In genomic region chr7:12926236-12926635, GRCh38 we compare ENCODE assay signal across 23 cellular contexts.
DNase-seq lines count a peak whose midpoint lies in the region; ATAC-seq, FAIRE-seq and TF ChIP-seq lines count a peak whose summit lies in the region.
"Had no signal": no experiment of that assay in that cellular context is flagged by ENCODE, and none has a peak within 500 bp of the region (broad histone marks: within the 10 kb centered on the region; RNA-seq: fewer than 3 reads in every experiment).

No MANE protein-coding gene starts in this region.

- no peak overlapping the region for H2BK5ac ChIP-seq in IMR-90 (ENCODE audit: low read depth, low read length, poor library complexity, severe bottlenecking)
- no peak overlapping the region for H2BK5ac ChIP-seq in H1 (ENCODE audit: low read depth, low read length)

- H3K9ac ChIP-seq in IMR-90 (ENCODE audit: low read depth, low read length) = no peak overlapping the region
- no peak overlapping the region for H3K9ac ChIP-seq in H1 (replicated peaks in 1 of 4; ENCODE audit: extremely low read depth in 1 of 4, low read depth in 3 of 4, low read length in 3 of 4)
- H3K9ac ChIP-seq: BLaER1, SK-N-SH had no signal

- H3K36me3 ChIP-seq in IMR-90 (ENCODE audit: control insufficient read depth, insufficient read depth, low read length) (no peaks in the 10 kb centered on the region), H1 (ENCODE audit: control insufficient read depth in 2 of 4, insufficient read depth in 4 of 4, low read length in 3 of 4) (no peaks in the 10 kb centered on the region)
- H3K36me3 ChIP-seq: BLaER1 had no signal

- no peak overlapping the region for H3K27ac ChIP-seq in IMR-90 (ENCODE audit: insufficient read depth, low read length)
- H3K27ac ChIP-seq in H1 (ENCODE audit: low read depth, low read length) = no peak overlapping the region
- H3K27ac ChIP-seq: BLaER1 had no signal

- H4K20me1 ChIP-seq in IMR-90 (ENCODE audit: insufficient read depth, low read length) (no peaks in the 10 kb centered on the region), H1 (replicated peaks in 1 of 2; ENCODE audit: control insufficient read depth in 1 of 2, insufficient read depth in 2 of 2, low read length in 2 of 2) (no peaks in the 10 kb centered on the region)
- H4K20me1 ChIP-seq: BLaER1 had no signal

- H3K23me2 ChIP-seq in H1 (ENCODE audit: low read depth, low read length) = no peaks in the 10 kb centered on the region

- H3K4me3 ChIP-seq in IMR-90 (ENCODE audit: insufficient read depth, low read depth, low read length) (no peak overlapping the region), H1 (ENCODE audit: extremely low read depth in 1 of 4, insufficient read depth in 2 of 4, low read depth in 3 of 4, low read length in 4 of 4) (no peak overlapping the region)
- H3K4me3 ChIP-seq: BLaER1 had no signal

- no CpG with 5 or more reads among the region's 1 CpG for WGBS in IMR-90 (ENCODE audit: extremely low coverage in 2 of 2, insufficient read length in 1 of 2), 2 experiments
- 79% methylated on average over 1 of the region's 1 CpG; no CpG with 5 or more reads in 1 of the 2 experiments for WGBS in H1 (ENCODE audit: extremely low coverage in 1 of 2, insufficient coverage in 1 of 2, insufficient read length in 1 of 2, insufficient replicate concordance in 2 of 2, low coverage in 1 of 2, low lambda C conversion rate in 2 of 2, missing lambda C conversion rate in 1 of 2), 2 experiments

- no peak for FAIRE-seq in H1 (lab: Jason Lieb, UNC)

- no TSS peak for BruUV-seq in IMR-90 (replicated peaks; lab: Mats Ljungman, UMichigan)

- H2BK120ac ChIP-seq in IMR-90 (ENCODE audit: low read depth, low read length) (no peak overlapping the region), H1 (replicated peaks; ENCODE audit: low read depth, low read length) (no peak overlapping the region)

- no peak overlapping the region for H2AK9ac ChIP-seq in IMR-90 (replicated peaks; ENCODE audit: low read depth, low read length, poor library complexity)

- TF ChIP-seq EP300 in H1 (IDR thresholded peaks at IDR 0.05; ENCODE audit: borderline replicate concordance in 1 of 2, low read depth in 2 of 2, low read length in 2 of 2) = no peak

- no peak overlapping the region for H3K56ac ChIP-seq in IMR-90 (ENCODE audit: extremely low read depth, insufficient read depth, low read length)
- no peak overlapping the region for H3K56ac ChIP-seq in H1 (replicated peaks; ENCODE audit: insufficient read length, low read depth, low read length)

- no peaks in the 10 kb centered on the region for H3K79me2 ChIP-seq in H1 (ENCODE audit: control insufficient read depth in 1 of 2, insufficient read depth in 2 of 2, low read length in 2 of 2)

- H3K4me2 ChIP-seq in IMR-90 (ENCODE audit: low read depth, low read length) (no peak overlapping the region), H1 (ENCODE audit: insufficient read depth in 1 of 2, low read depth in 2 of 2, low read length in 2 of 2) (no peak overlapping the region)
- H3K4me2 ChIP-seq: BLaER1, SK-N-SH had no signal

- H4K8ac ChIP-seq in IMR-90 (ENCODE audit: low read depth in 2 of 2, low read length in 2 of 2) (no peak overlapping the region; a peak in 1 of 4 replicates), H1 (ENCODE audit: extremely low read depth, insufficient read depth, low read length) (no peak overlapping the region)

- H2BK15ac ChIP-seq in IMR-90 (ENCODE audit: low read depth, low read length) = no peak overlapping the region
- H2BK15ac ChIP-seq in H1 (ENCODE audit: low read length) = no peak overlapping the region

- POLR2A ChIA-PET in IMR-90 (lab: Charles Lee; ENCODE audit: unreplicated experiment) (interaction anchor here (0.6 to 0.7 kb wide), 2 partner anchors 14 to 271 kb away, joined by 3 to 8 read pairs; no protein-coding TSS in a partner anchor), H1 (lab: Charles Lee; ENCODE audit: partially characterized antibody) (no interaction called here)

- H2BK20ac ChIP-seq in IMR-90 (ENCODE audit: low read depth, low read length) (no peak overlapping the region), H1 (ENCODE audit: low read length) (no peak overlapping the region)

- H3K79me1 ChIP-seq in IMR-90 (ENCODE audit: low read depth in 1 of 2, low read length in 2 of 2) (no peaks in the 10 kb centered on the region), H1 (ENCODE audit: low read depth, low read length) (no peaks in the 10 kb centered on the region)

- H3K9me3 ChIP-seq in IMR-90 (ENCODE audit: control insufficient read depth, insufficient read depth, low read length) (no peaks in the 10 kb centered on the region), H1 (ENCODE audit: insufficient read depth in 2 of 2, low read depth in 1 of 2, low read length in 1 of 2) (no peaks in the 10 kb centered on the region)
- H3K9me3 ChIP-seq: BLaER1, SK-N-SH had no signal

- in situ Hi-C loops in IMR-90 (cut with MboI; ENCODE audit: low sequenced_read_pairs) = no loop called here

- CTCF ChIA-PET in IMR-90 (lab: Yijun Ruan, JAX) (interaction anchor here (1.4 kb wide), 1 partner anchor 211 kb away, joined by 3 read pairs; no protein-coding TSS in a partner anchor), H1 (lab: Charles Lee; ENCODE audit: partially characterized antibody) (interaction anchor here (1.2 kb wide), 1 partner anchor 240 kb away, joined by 5 read pairs; no protein-coding TSS in a partner anchor)

- TF ChIP-seq RAD21 in IMR-90 (IDR thresholded peaks at IDR 0.05; ENCODE audit: low read length) (no peak), H1 (IDR thresholded peaks at IDR 0.05 in 1 of 2, conservative IDR thresholded peaks at IDR 0.05 in 1 of 2; ENCODE audit: low read depth in 2 of 2, low read length in 2 of 2) (no peak)

- dilution Hi-C loops in IMR-90 (cut with HindIII; ENCODE audit: low sequenced_read_pairs, unreplicated experiment) = no loop called here

- no peaks in the 10 kb centered on the region for H3K9me1 ChIP-seq in IMR-90 (ENCODE audit: insufficient read depth, low read length)

- TF ChIP-seq CTCF in IMR-90 (conservative IDR thresholded peaks at IDR 0.05; ENCODE audit: low read depth, low read length) (no peak), H1 (IDR thresholded peaks at IDR 0.05; ENCODE audit: control extremely low read depth in 1 of 3, insufficient read depth in 1 of 3, low read depth in 1 of 3, low read length in 3 of 3) (no peak)

- H4K5ac ChIP-seq in IMR-90 (ENCODE audit: low read depth, low read length) = no peak overlapping the region
- no peak overlapping the region for H4K5ac ChIP-seq in H1 (ENCODE audit: insufficient read length, low read depth, low read length)

- ATAC-seq in IMR-90 (ENCODE audit: low read depth) (no peak), GM19463 (IDR thresholded peaks at IDR 0.05; ENCODE audit: unreplicated experiment) (no peak), left colon (no peak)
- ATAC-seq: Panc1 had no signal

- H2AK5ac ChIP-seq in IMR-90 (ENCODE audit: low read depth, low read length) = no peak overlapping the region
- no peak overlapping the region for H2AK5ac ChIP-seq in H1 (ENCODE audit: low read depth, low read length)

- H3K23ac ChIP-seq in IMR-90 (ENCODE audit: low read depth, low read length) (0 out of 2 replicates have a peak overlapping the region, but pooled peaks have one; percentile 11), H1 (ENCODE audit: insufficient read length) (no peak overlapping the region)

- TF ChIP-seq POLR2A in IMR-90 (IDR thresholded peaks at IDR 0.05; ENCODE audit: low read depth, low read length) (no peak), H1 (IDR thresholded peaks at IDR 0.05; ENCODE audit: control extremely low read depth in 1 of 2, low read depth in 2 of 2, low read length in 2 of 2) (no peak)

- H4K91ac ChIP-seq in IMR-90 (ENCODE audit: insufficient read depth, low read depth, low read length) (no peak overlapping the region), H1 (replicated peaks; ENCODE audit: insufficient read length, low read length) (no peak overlapping the region)

- DNase-seq in IMR-90 = no peak
- no peak for DNase-seq in H1 (ENCODE audit: low read depth in 1 of 2, low spot score in 2 of 2)
- DNase-seq in iris pigment epithelial cell (ENCODE audit: low read depth) = peak; percentile 43
- DNase-seq in retina = peak; percentile 41
- DNase-seq in NCI-H446 (lab: John Stamatoyannopoulos, UW) = no peak
- DNase-seq in NCI-H1694 treated with DMSO at 0.1 percent for 48 hours (lab: John Stamatoyannopoulos, UW) = no peak
- DNase-seq in left colon = no peak
- DNase-seq: ACHN; CD4-positive, alpha-beta T cell; COR-L47; DMS79; HCEC 1CT; MV-4-11; NCI-H1417; NCI-H187; NCI-H510A treated with DMSO at 0.1 percent for 48 hours; NCI-H774; NK-92 treated with Interleukin-12 subunit alpha and Interleukin-12 subunit beta, amount 100 ng/mL, for 24 hours; SIG-M5; SK-N-SH had no signal

- H3K4ac ChIP-seq in IMR-90 (ENCODE audit: low read depth, low read length) = no peak overlapping the region
- no peak overlapping the region for H3K4ac ChIP-seq in H1 (replicated peaks; ENCODE audit: insufficient read length, low read depth, low read length)

- H3K27me3 ChIP-seq in IMR-90 (ENCODE audit: control insufficient read depth, insufficient read depth, low read length) (no peaks in the 10 kb centered on the region), H1 (replicated peaks in 1 of 4; ENCODE audit: control insufficient read depth in 3 of 4, extremely low read depth in 1 of 4, insufficient read depth in 3 of 4, low read length in 3 of 4) (no peaks in the 10 kb centered on the region)
- H3K27me3 ChIP-seq: BLaER1 had no signal

- H3K4me1 ChIP-seq in IMR-90 (ENCODE audit: control insufficient read depth, insufficient read depth, low read length) = no peaks in the 10 kb centered on the region
- no peaks in the 10 kb centered on the region; a peak in 2 of 7 replicates for H3K4me1 ChIP-seq in H1 (replicated peaks in 1 of 4; ENCODE audit: control insufficient read depth in 3 of 4, insufficient read depth in 4 of 4, low read length in 3 of 4)
- H3K4me1 ChIP-seq: BLaER1 had no signal

- H2BK12ac ChIP-seq in H1 (ENCODE audit: low read depth, low read length) = no peak overlapping the region

- H3K14ac ChIP-seq in IMR-90 (replicated peaks; ENCODE audit: low read depth, low read length) (no peak overlapping the region), H1 (ENCODE audit: insufficient read length) (no peak overlapping the region)

- no peak overlapping the region for H2AFZ ChIP-seq in IMR-90 (replicated peaks; ENCODE audit: low read length, poor library complexity)
- H2AFZ ChIP-seq in H1 (ENCODE audit: low read length) = 0 out of 2 replicates have a peak overlapping the region, but pooled peaks have one; percentile 24

- H3K18ac ChIP-seq in IMR-90 (ENCODE audit: low read depth, low read length) = no peak overlapping the region
- no peak overlapping the region for H3K18ac ChIP-seq in H1 (ENCODE audit: extremely low read depth, low read length)

- intact Hi-C loops in IMR-90 (cut with micrococcal nuclease) = no loop called here
- intact Hi-C loops in left colon (cut with DNase I, micrococcal nuclease) = no loop called here

TF ChIP-seq in IMR-90, 13 proteins besides CTCF, POLR2A, EP300 and RAD21 (continues in another document):
- TF ChIP-seq CEBPB (IDR thresholded peaks at IDR 0.05; ENCODE audit: low read depth, low read length) = no peak
- TF ChIP-seq NFE2L2 (IDR thresholded peaks at IDR 0.05; ENCODE audit: low read depth, low read length) = no peak
- TF ChIP-seq CHD1 (IDR thresholded peaks at IDR 0.05; ENCODE audit: low read depth, low read length) = no peak

TF ChIP-seq in H1, 55 proteins besides CTCF, POLR2A, EP300 and RAD21 (continues in another document):
- no peak for TF ChIP-seq MAFK (IDR thresholded peaks at IDR 0.05; ENCODE audit: low read depth, low read length)
- TF ChIP-seq SRF (IDR thresholded peaks at IDR 0.05; ENCODE audit: low read depth, low read length) = no peak
- TF ChIP-seq SP1 (IDR thresholded peaks at IDR 0.05; ENCODE audit: low read depth, low read length) = no peak

Comparison
In these comparisons a context has a peak if more than half of its experiments do, and no peak if none do; other contexts are left out.
1. DNase-seq: peak in iris pigment epithelial cell (single experiment) and retina (single experiment); none in IMR-90 (single experiment), H1 (0 of 2), NCI-H446 (0 of 2), NCI-H1694 treated with DMSO at 0.1 percent for 48 hours (single experiment) and left colon (0 of 2).